In genomic region chr6:85676086-85676729, GRCh38 we compare ENCODE assay signal across 8 cellular contexts. TPM values are rescaled to one million over a fixed set of nuclear protein-coding genes. Genes with fewer than 3 reads are reported as not detected.
DNase-seq lines count a peak whose midpoint lies in the region; ATAC-seq and TF ChIP-seq lines count a peak whose summit lies in the region.

No MANE protein-coding gene starts in this region.

- H3K27ac ChIP-seq in transverse colon: peak overlapping the region; percentile 95 to 99 (median 96)

- ATAC-seq in activated naive CD8-positive, alpha-beta T cell treated with anti-CD3 and anti-CD28 coated beads, Interleukin-2, amount 10 ng/mL, durations not matched to agents 7 days and 5 days (ENCODE audit: low read depth): no peak

- no peak for TF ChIP-seq POLR2A in transverse colon (IDR thresholded peaks at IDR 0.05)

- H3K36me3 Mint-ChIP-seq in activated naive CD4-positive, alpha-beta T cell treated with anti-CD3 and anti-CD28 coated beads, Interleukin-2, amount 10 ng/mL, durations not matched to agents 7 days and 5 days: peaks cover 67% of the 10 kb centered on the region
- peaks cover 45% of the 10 kb centered on the region for H3K36me3 Mint-ChIP-seq in activated naive CD8-positive, alpha-beta T cell treated with anti-CD3 and anti-CD28 coated beads, Interleukin-2, amount 10 ng/mL, durations not matched to agents 7 days and 5 days

- peak overlapping the region; percentile 6 for H3K27ac Mint-ChIP-seq in activated naive CD4-positive, alpha-beta T cell treated with anti-CD3 and anti-CD28 coated beads, Interleukin-2, amount 10 ng/mL, durations not matched to agents 7 days and 5 days
- H3K27ac Mint-ChIP-seq in activated naive CD8-positive, alpha-beta T cell treated with anti-CD3 and anti-CD28 coated beads, Interleukin-2, amount 10 ng/mL, durations not matched to agents 7 days and 5 days: peak overlapping the region; percentile 43

- CTCF ChIA-PET in activated naive CD4-positive, alpha-beta T cell treated with anti-CD3 and anti-CD28 coated beads, Interleukin-2, amount 10 ng/mL, durations not matched to agents 7 days and 5 days (lab: Charles Lee): interaction anchor here (1.1 to 1.8 kb wide), 3 partner anchors 32 to 193 kb away, joined by 4 to 5 read pairs (median 5); no protein-coding TSS in a partner anchor
- CTCF ChIA-PET in HEK293T (lab: Yijun Ruan, JAX): no interaction called here

- in situ Hi-C loops in transverse colon (cut with MboI; ENCODE audit: low pct_ligation_motif_present in 1 of 4, low pct_unique_long_range_greater_than_20kb in 1 of 4, low sequenced_read_pairs in 3 of 4): loop anchor here in 1 of 4 donors (5.0 kb wide), 1 partner anchor 84 kb away; the partner anchor contains the start of gene SNX14

- peaks cover 63% of the 10 kb centered on the region for H3K4me1 Mint-ChIP-seq in activated naive CD4-positive, alpha-beta T cell treated with anti-CD3 and anti-CD28 coated beads, Interleukin-2, amount 10 ng/mL, durations not matched to agents 7 days and 5 days
- H3K4me1 Mint-ChIP-seq in activated naive CD8-positive, alpha-beta T cell treated with anti-CD3 and anti-CD28 coated beads, Interleukin-2, amount 10 ng/mL, durations not matched to agents 7 days and 5 days: peaks cover 48% of the 10 kb centered on the region

- H3K36me3 ChIP-seq in transverse colon: no peaks in the 10 kb centered on the region

- peaks cover 4% of the 10 kb centered on the region for H3K27me3 Mint-ChIP-seq in activated naive CD4-positive, alpha-beta T cell treated with anti-CD3 and anti-CD28 coated beads, Interleukin-2, amount 10 ng/mL, durations not matched to agents 7 days and 5 days
- H3K27me3 Mint-ChIP-seq in activated naive CD8-positive, alpha-beta T cell treated with anti-CD3 and anti-CD28 coated beads, Interleukin-2, amount 10 ng/mL, durations not matched to agents 7 days and 5 days: no peaks in the 10 kb centered on the region

- no peaks in the 10 kb centered on the region for H3K9me3 Mint-ChIP-seq in activated naive CD4-positive, alpha-beta T cell treated with anti-CD3 and anti-CD28 coated beads, Interleukin-2, amount 10 ng/mL, durations not matched to agents 7 days and 5 days
- no peaks in the 10 kb centered on the region for H3K9me3 Mint-ChIP-seq in activated naive CD8-positive, alpha-beta T cell treated with anti-CD3 and anti-CD28 coated beads, Interleukin-2, amount 10 ng/mL, durations not matched to agents 7 days and 5 days

- 7 to 8% methylated on average over 6 of the region's 6 CpGs for WGBS in transverse colon (ENCODE audit: low coverage in 1 of 2), 2 donors

- POLR2A ChIA-PET in activated naive CD8-positive, alpha-beta T cell treated with anti-CD3 and anti-CD28 coated beads, Interleukin-2, amount 10 ng/mL, durations not matched to agents 7 days and 5 days (lab: Charles Lee): interaction anchor here (1.0 to 10.8 kb wide), 4 partner anchors 9 to 83 kb away, joined by 4 to 645 read pairs (median 36); partner anchors contain the start of genes SNX14 and SYNCRIP
- POLR2A ChIA-PET in HEK293T (lab: Yijun Ruan, JAX): interaction anchor here (0.8 to 5.8 kb wide), 4 partner anchors 11 to 83 kb away, joined by 3 to 158 read pairs (median 8); partner anchors contain the start of genes SNX14 and SYNCRIP

- no peaks in the 10 kb centered on the region for H3K9me3 ChIP-seq in transverse colon

- intact Hi-C loops in transverse colon (cut with DNase I; ENCODE audit: low total_unique reads): loop anchor here (10.0 kb wide), 1 partner anchor 81 kb away; the partner anchor contains the start of gene SNX14

- H3K4me1 ChIP-seq in transverse colon: peaks cover 9 to 50% (median 30%) of the 10 kb centered on the region in 4 donors

- peak overlapping the region; percentile 91 for H3K4me3 Mint-ChIP-seq in activated naive CD4-positive, alpha-beta T cell treated with anti-CD3 and anti-CD28 coated beads, Interleukin-2, amount 10 ng/mL, durations not matched to agents 7 days and 5 days
- H3K4me3 Mint-ChIP-seq in activated naive CD8-positive, alpha-beta T cell treated with anti-CD3 and anti-CD28 coated beads, Interleukin-2, amount 10 ng/mL, durations not matched to agents 7 days and 5 days: peak overlapping the region; percentile 96

- no peak for TF ChIP-seq CTCF in transverse colon (IDR thresholded peaks at IDR 0.05)

- DNase-seq in activated naive CD4-positive, alpha-beta T cell treated with anti-CD3 and anti-CD28 coated beads, Interleukin-2, amount 10 ng/mL, durations not matched to agents 7 days and 5 days: no peak
- DNase-seq in activated naive CD4-positive, alpha-beta T cell treated with anti-CD3 and anti-CD28 coated beads, Interleukin-2, amount 50 U/mL, for 16 hours: no peak
- DNase-seq in activated naive CD8-positive, alpha-beta T cell treated with anti-CD3 and anti-CD28 coated beads, Interleukin-2, amount 10 ng/mL, durations not matched to agents 7 days and 5 days: no peak
- DNase-seq in kidney tubule cell (ENCODE audit: low spot score) (peak; percentile 14), transverse colon (no peak), HEK293T (ENCODE audit: extremely low spot score) (no peak), DMS114 treated with DMSO at 0.1 percent for 48 hours (lab: John Stamatoyannopoulos, UW; ENCODE audit: unreplicated experiment) (no peak)
- DNase-seq in stimulated activated CD4-positive, alpha-beta T cell treated with anti-CD3 and anti-CD28 coated beads, Interleukin-2, amount 100 ng/mL, for 48 hours: no peak

- no peaks in the 10 kb centered on the region for H3K27me3 ChIP-seq in transverse colon

- TF ChIP-seq EP300 in transverse colon (IDR thresholded peaks at IDR 0.05; ENCODE audit: low read depth): no peak

- peak overlapping the region; percentile 8 to 99 (median 90) for H3K4me3 ChIP-seq in transverse colon

TF ChIP-seq in HEK293T, 16 proteins besides CTCF, POLR2A, EP300 and RAD21:
- no peak for TF ChIP-seq PKNOX1 (IDR thresholded peaks at IDR 0.05)
- no peak for TF ChIP-seq SP1 (IDR thresholded peaks at IDR 0.05)
- no peak for TF ChIP-seq FOXK2 (IDR thresholded peaks at IDR 0.05)
- no peak for TF ChIP-seq CTBP1 (IDR thresholded peaks at IDR 0.05; ENCODE audit: borderline replicate concordance)
- TF ChIP-seq FOXM1 (IDR thresholded peaks at IDR 0.05; ENCODE audit: borderline replicate concordance): no peak
- no peak for TF ChIP-seq L3MBTL2 (conservative IDR thresholded peaks at IDR 0.05)
- no peak for TF ChIP-seq ELF4 (IDR thresholded peaks at IDR 0.05)
- no peak for TF ChIP-seq LEF1 (IDR thresholded peaks at IDR 0.05; ENCODE audit: borderline replicate concordance)
- no peak for TF ChIP-seq TARDBP (IDR thresholded peaks at IDR 0.05)
- TF ChIP-seq SUZ12 (IDR thresholded peaks at IDR 0.05): no peak
- no peak for TF ChIP-seq ZNF384 (IDR thresholded peaks at IDR 0.05)
- no peak for TF ChIP-seq HDGF (IDR thresholded peaks at IDR 0.05; ENCODE audit: borderline replicate concordance)
- no peak for TF ChIP-seq ARNT (IDR thresholded peaks at IDR 0.05)
- TF ChIP-seq NFRKB (IDR thresholded peaks at IDR 0.05): no peak
- TF ChIP-seq FOXA1 (IDR thresholded peaks at IDR 0.05): no peak
- no peak for TF ChIP-seq BHLHE40 (IDR thresholded peaks at IDR 0.05; ENCODE audit: borderline replicate concordance)
TF ChIP-seq in HEK293T: peak in this region for 0.

RNA-seq across cellular contexts. Expression of gene SYNCRIP, which starts 33.5 kb away (rescaled TPM):
- total RNA-seq in activated naive CD8-positive, alpha-beta T cell treated with anti-CD3 and anti-CD28 coated beads, Interleukin-2, amount 10 ng/mL, durations not matched to agents 7 days and 5 days: 10 to 100 TPM; 94.4 to 99.3 TPM
- 10 to 100 TPM; 27.7 to 84.8 (median 41.9) TPM for total RNA-seq in transverse colon
